In the genomic region with DNA sequence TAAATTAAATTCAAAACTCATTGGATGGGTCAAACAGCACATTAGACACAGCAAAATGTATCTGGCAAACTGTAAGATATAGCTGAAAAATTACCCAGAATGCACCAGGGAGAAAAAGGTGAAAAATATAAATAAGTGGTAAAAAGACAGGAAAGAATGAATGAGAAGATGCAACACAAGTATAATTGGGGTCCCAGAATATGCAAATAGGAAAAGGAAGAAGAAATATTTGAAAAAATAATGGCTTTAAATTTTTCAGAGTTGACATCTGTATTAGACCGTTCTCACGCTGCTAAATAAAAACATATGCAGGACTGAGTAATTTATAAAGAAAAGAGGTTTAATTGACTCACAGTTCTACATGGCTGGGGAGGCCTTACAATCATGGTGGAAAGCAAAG, we compare ENCODE assay signal across 20 cellular contexts.
"Had no signal": no experiment of that assay in that cellular context is flagged by ENCODE, and none has a peak within 500 bp of the region (broad histone marks: within the 10 kb centered on the region; RNA-seq: fewer than 3 reads in every experiment).

No MANE protein-coding gene starts in this region.

- DNase-seq: KBM-7, MV-4-11, NCI-H1048, NCI-H1105, NCI-H1417, NCI-H1436 treated with DMSO at 0.1 percent for 48 hours, NCI-H1694, NCI-H187 treated with DMSO at 0.1 percent for 48 hours, NCI-H2029 treated with DMSO at 0.1 percent for 48 hours, NCI-H2107, NCI-H2227 treated with DMSO at 0.1 percent for 48 hours, NCI-H524, NCI-H526 treated with DMSO at 0.1 percent for 48 hours, NCI-H774, PC-3, SHP77 treated with DMSO at 0.1 percent for 48 hours had no signal

- H3K27me3 ChIP-seq: SJSA1 had no signal

- H3K27ac ChIP-seq: RWPE1, SJSA1, SK-N-MC had no signal

- H3K4me3 ChIP-seq: SJSA1, SK-N-MC had no signal

- ATAC-seq: Panc1, PC-3 had no signal

- H3K36me3 ChIP-seq: SJSA1 had no signal
